ENCODE assay signal across 13 cellular contexts in genomic region chr15:73598540-73599195, GRCh38. TPM values are rescaled to one million over a fixed set of nuclear protein-coding genes. Genes with fewer than 3 reads are reported as not detected.
DNase-seq lines count a peak whose midpoint lies in the region; TF ChIP-seq lines count a peak whose summit lies in the region.
"Had no signal": no experiment of that assay in that cellular context is flagged by ENCODE, and none has a peak within 500 bp of the region (broad histone marks: within the 10 kb centered on the region; RNA-seq: fewer than 3 reads in every experiment).

No MANE protein-coding gene starts in this region.

- TF ChIP-seq CTCF in uterus (IDR thresholded peaks at IDR 0.05) = no peak

- TF ChIP-seq POLR2A in uterus (IDR thresholded peaks at IDR 0.05) = no peak

- intact Hi-C loops in uterus (cut with DNase I; ENCODE audit: low total_unique reads) = no loop called here

- H3K4me1 ChIP-seq in muscle layer of duodenum (ENCODE audit: control insufficient read depth in 1 of 2, insufficient read depth in 2 of 2, low read length in 2 of 2) = peaks cover 53 to 97% of the 10 kb centered on the region in 2 donors
- peaks cover 10 to 23% of the 10 kb centered on the region in 2 donors for H3K4me1 ChIP-seq in uterus

- DNase-seq in NCI-H2171 treated with DMSO at 0.1 percent for 48 hours (lab: John Stamatoyannopoulos, UW) (peak; percentile 20), NCI-H2171 (lab: John Stamatoyannopoulos, UW) (no peak), uterus (peak in 1 of 2 donors; percentile 35), SIG-M5 treated with dmso at 0.1 percent for 504 hours (lab: John Stamatoyannopoulos, UW; ENCODE audit: unreplicated experiment) (no peak), NCI-H510A treated with DMSO at 0.1 percent for 48 hours (lab: John Stamatoyannopoulos, UW) (no peak)
- no peak for DNase-seq in activated CD4-positive, alpha-beta T cell treated with anti-CD3 and anti-CD28 coated beads for 48 hours
- DNase-seq: activated naive CD4-positive, alpha-beta T cell treated with anti-CD3 and anti-CD28 coated beads for 36 hours; cortex of kidney; GDM1; NCI-H446 treated with DMSO at 0.1 percent for 48 hours had no signal

- H3K27me3 ChIP-seq in muscle layer of duodenum (ENCODE audit: low read depth, low read length) = no peaks in the 10 kb centered on the region
- no peaks in the 10 kb centered on the region for H3K27me3 ChIP-seq in uterus

- H3K27ac ChIP-seq in cingulate gyrus (ENCODE audit: low read depth, low read length) (peak overlapping the region; percentile 26), muscle layer of duodenum (ENCODE audit: low read length) (peak overlapping the region; percentile 60), uterus (peak overlapping the region; percentile 25 to 87)

- H3K36me3 ChIP-seq in muscle layer of duodenum (ENCODE audit: control insufficient read depth in 1 of 2, insufficient read depth in 2 of 2, low read length in 2 of 2) (no peaks in the 10 kb centered on the region), uterus (no peaks in the 10 kb centered on the region)

- H3K4me3 ChIP-seq in muscle layer of duodenum (ENCODE audit: low read depth in 1 of 2, low read length in 2 of 2) (no peak overlapping the region), uterus (no peak overlapping the region)
- H3K4me3 ChIP-seq: K562 had no signal

- H3K9me3 ChIP-seq in muscle layer of duodenum (ENCODE audit: control insufficient read depth in 1 of 2, low read length in 2 of 2) (no peaks in the 10 kb centered on the region), uterus (no peaks in the 10 kb centered on the region)

RNA-seq across cellular contexts. Expression of gene NPTN, which starts 34.5 kb away (rescaled TPM):
- 100 to 1,000 TPM; 159 to 356 (median 215) TPM for total RNA-seq in uterus
